Comparison of ENCODE assay signal across 18 cellular contexts in the genomic region with DNA sequence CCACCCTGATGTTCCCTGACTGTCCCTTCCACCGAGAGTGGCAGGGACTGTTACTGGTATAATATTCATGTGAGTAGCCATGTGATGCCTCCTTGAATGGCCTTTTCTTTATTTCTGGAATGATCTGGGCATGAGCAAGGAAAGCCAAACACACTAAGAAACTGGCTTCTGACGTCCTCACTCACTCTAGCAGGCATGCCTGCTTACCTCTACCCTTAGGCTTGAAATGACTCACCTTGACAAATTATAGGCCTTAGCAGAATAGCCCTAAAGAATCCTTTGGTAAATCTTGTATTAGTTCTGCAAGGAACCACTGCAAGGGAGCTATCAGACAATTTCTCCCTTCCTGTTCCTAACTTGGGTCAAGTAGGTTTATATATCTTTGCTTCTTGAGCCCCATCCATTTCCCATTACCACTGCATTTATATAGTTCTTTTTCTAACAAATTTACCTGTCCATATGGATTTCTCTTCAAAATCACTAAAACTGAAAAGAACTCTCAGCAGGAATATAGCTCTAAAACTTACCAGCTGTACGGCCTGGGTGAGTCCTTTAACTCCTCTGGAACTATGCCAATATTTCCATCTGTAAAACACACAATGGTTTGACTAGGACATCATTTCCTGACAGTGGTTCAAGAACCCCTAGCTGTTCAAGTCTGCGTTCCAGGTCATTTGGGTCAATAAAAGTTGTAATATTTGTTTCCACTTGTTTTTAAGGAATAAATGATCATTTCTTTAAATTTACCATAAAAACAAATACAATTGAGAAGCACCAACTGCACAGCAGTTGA. TPM values are rescaled to one million over a fixed set of nuclear protein-coding genes. Genes with fewer than 3 reads are reported as not detected.
DNase-seq lines count a peak whose midpoint lies in the region; ATAC-seq and TF ChIP-seq lines count a peak whose summit lies in the region.
"Had no signal": no experiment of that assay in that cellular context is flagged by ENCODE, and none has a peak within 500 bp of the region (broad histone marks: within the 10 kb centered on the region; RNA-seq: fewer than 3 reads in every experiment).

No MANE protein-coding gene starts in this region.

- H3K79me2 ChIP-seq in PC-3 (ENCODE audit: low read length) = no peaks in the 10 kb centered on the region

- H3K27me3 Mint-ChIP-seq in osteocyte (ENCODE audit: unreplicated experiment) (peaks cover 9% of the 10 kb centered on the region), CD14-positive monocyte (ENCODE audit: low read depth in 3 of 3) (peaks cover 0 to 8% (median 4%) of the 10 kb centered on the region in 3 donors)

- no peak overlapping the region for H2AFZ ChIP-seq in PC-3 (ENCODE audit: low read length)

- intact Hi-C loops in PC-3 (cut with micrococcal nuclease) = no loop called here
- intact Hi-C loops in CD14-positive monocyte (cut with micrococcal nuclease) = no loop called here

- H3K9me3 ChIP-seq in PC-3 (ENCODE audit: low read length) = no peaks in the 10 kb centered on the region
- H3K9me3 ChIP-seq: left lung, thoracic aorta had no signal

- H3K36me3 ChIP-seq in PC-3 (ENCODE audit: low read depth, low read length) = no peaks in the 10 kb centered on the region
- H3K36me3 ChIP-seq: left lung, thoracic aorta had no signal

- no peaks in the 10 kb centered on the region for H3F3A ChIP-seq in PC-3 (ENCODE audit: low read length, unreplicated experiment)

- H3K27ac ChIP-seq in PC-3 (ENCODE audit: low read length) (no peak overlapping the region), epithelial cell of prostate (peak overlapping the region; percentile 28)
- H3K27ac ChIP-seq: coronary artery, left lung, thoracic aorta had no signal

- DNase-seq in PC-3 (peak; percentile 72), epithelial cell of prostate (ENCODE audit: low read depth, low spot score) (peak; percentile 51), nucleus accumbens (lab: John Stamatoyannopoulos, UW) (no peak), osteocyte (ENCODE audit: extremely low spot score, unreplicated experiment) (no peak), midbrain (lab: John Stamatoyannopoulos, UW) (no peak), CD14-positive monocyte (ENCODE audit: low spot score) (no peak)
- DNase-seq: activated CD8-positive, alpha-beta T cell treated with anti-CD3 and anti-CD28 coated beads, Interleukin-2, amount 10 ng/mL, durations not matched to agents 7 days and 5 days; hypothalamus; naive thymus-derived CD8-positive, alpha-beta T cell; NCI-H1092 treated with DMSO at 0.1 percent for 48 hours; retina had no signal

- TF ChIP-seq CTCF in PC-3 (conservative IDR thresholded peaks at IDR 0.05; ENCODE audit: low read depth, low read length) (no peak), osteocyte (IDR thresholded peaks at IDR 0.05) (no peak), CD14-positive monocyte (IDR thresholded peaks at IDR 0.05) (no peak)

- no peak overlapping the region for H3K4me2 ChIP-seq in PC-3 (ENCODE audit: low read length)

- no peaks in the 10 kb centered on the region for H3K9me3 Mint-ChIP-seq in osteocyte (ENCODE audit: unreplicated experiment)
- no peaks in the 10 kb centered on the region for H3K9me3 Mint-ChIP-seq in CD14-positive monocyte
- H3K9me3 Mint-ChIP-seq: activated T-helper 2 cell treated with anti-CD3 and anti-CD28 coated beads, Interferon-gamma antibody, Interleukin-2, Interleukin-4, amounts not matched to agents 10 μg/mL and 5 μg/mL and 100 μg/mL, durations not matched to agents 14 hours and 24 hours and 36 hours; naive thymus-derived CD8-positive, alpha-beta T cell had no signal

- no peaks in the 10 kb centered on the region for H3K36me3 Mint-ChIP-seq in osteocyte (ENCODE audit: unreplicated experiment)
- H3K36me3 Mint-ChIP-seq in CD14-positive monocyte = no peaks in the 10 kb centered on the region
- H3K36me3 Mint-ChIP-seq: naive thymus-derived CD8-positive, alpha-beta T cell had no signal

- no peak overlapping the region for H3K4me3 ChIP-seq in PC-3 (ENCODE audit: low read length)
- H3K4me3 ChIP-seq: coronary artery, left lung, SK-N-MC, thoracic aorta had no signal

- H3K9ac ChIP-seq in PC-3 (ENCODE audit: low read length) = no peak overlapping the region

- no peaks in the 10 kb centered on the region for H4K20me1 ChIP-seq in PC-3 (ENCODE audit: low read length)

- BruUV-seq in PC-3 (replicated peaks; lab: Mats Ljungman, UMichigan) = no TSS peak

- no peak overlapping the region for H3K27ac Mint-ChIP-seq in osteocyte (ENCODE audit: unreplicated experiment)
- no peak overlapping the region for H3K27ac Mint-ChIP-seq in CD14-positive monocyte
- H3K27ac Mint-ChIP-seq: activated CD8-positive, alpha-beta T cell treated with anti-CD3 and anti-CD28 coated beads, Interleukin-2, amount 10 ng/mL, durations not matched to agents 7 days and 5 days; activated T-helper 2 cell treated with anti-CD3 and anti-CD28 coated beads, Interferon-gamma antibody, Interleukin-2, Interleukin-4, amounts not matched to agents 10 μg/mL and 5 μg/mL and 100 μg/mL, durations not matched to agents 14 hours and 24 hours and 36 hours; naive thymus-derived CD8-positive, alpha-beta T cell had no signal

- H3K27me3 ChIP-seq in PC-3 (ENCODE audit: low read length) = no peaks in the 10 kb centered on the region
- H3K27me3 ChIP-seq: left lung had no signal

- POLR2A ChIA-PET in PC-3 (lab: Charles Lee; ENCODE audit: unreplicated experiment) = no interaction called here

- H3K9me2 ChIP-seq in PC-3 (replicated peaks; ENCODE audit: low read length) = no peaks in the 10 kb centered on the region

- ATAC-seq in GM18519 (IDR thresholded peaks at IDR 0.05; ENCODE audit: low FRiP score, unreplicated experiment) (peak; percentile 39), HG03442 (IDR thresholded peaks at IDR 0.05; ENCODE audit: unreplicated experiment) (peak; percentile 50), PC-3 (peak; percentile 93)
- ATAC-seq: activated CD8-positive, alpha-beta T cell treated with anti-CD3 and anti-CD28 coated beads, Interleukin-2, amount 10 ng/mL, durations not matched to agents 7 days and 5 days; left lung; naive thymus-derived CD8-positive, alpha-beta T cell had no signal

- peaks cover 7% of the 10 kb centered on the region for H3K4me1 Mint-ChIP-seq in osteocyte (ENCODE audit: unreplicated experiment)
- H3K4me1 Mint-ChIP-seq in CD14-positive monocyte = peaks cover 11% of the 10 kb centered on the region

- H3K4me3 Mint-ChIP-seq in osteocyte (ENCODE audit: unreplicated experiment) = no peak overlapping the region
- H3K4me3 Mint-ChIP-seq in CD14-positive monocyte = no peak overlapping the region
- H3K4me3 Mint-ChIP-seq: activated CD8-positive, alpha-beta T cell treated with anti-CD3 and anti-CD28 coated beads, Interleukin-2, amount 10 ng/mL, durations not matched to agents 7 days and 5 days; naive thymus-derived CD8-positive, alpha-beta T cell had no signal

- CTCF ChIA-PET in PC-3 (lab: Charles Lee) = no interaction called here

- no peaks in the 10 kb centered on the region for H3K4me1 ChIP-seq in PC-3 (ENCODE audit: insufficient read depth, low read length)
- H3K4me1 ChIP-seq: left lung had no signal

RNA-seq across cellular contexts. Expression of a gene that starts 13.0 kb away (rescaled TPM):
- total RNA-seq in PC-3 (2014; rRNA removed) (42.7 and 46.9 TPM in 2 replicates), osteocyte (56.5 and 64.7 TPM in 2 replicates)
- polyA plus RNA-seq in CD14-positive monocyte = 10 to 100 TPM; 37.3 to 49.2 TPM

RNA-seq across cellular contexts. Expression of a gene that starts 31.0 kb away (rescaled TPM):
- total RNA-seq in PC-3 (2014; rRNA removed) (not detected in 2 replicates), osteocyte (not detected in 2 replicates)
- polyA plus RNA-seq in CD14-positive monocyte = not detected
- total RNA-seq: activated CD8-positive, alpha-beta T cell treated with anti-CD3 and anti-CD28 coated beads, Interleukin-2, amount 10 ng/mL, durations not matched to agents 7 days and 5 days; activated T-helper 2 cell treated with anti-CD3 and anti-CD28 coated beads, Interferon-gamma antibody, Interleukin-2, Interleukin-4, amounts not matched to agents 10 μg/mL and 5 μg/mL and 100 μg/mL, durations not matched to agents 14 hours and 24 hours and 36 hours; left lung; naive thymus-derived CD8-positive, alpha-beta T cell; thoracic aorta had no signal

RNA-seq across cellular contexts. Expression of a gene that starts 36.2 kb away (rescaled TPM):
- total RNA-seq in PC-3 (2014; rRNA removed) = 0.04 and 0.06 TPM in 2 replicates
- total RNA-seq in osteocyte = 0.26 and 0.32 TPM in 2 replicates
- not detected for polyA plus RNA-seq in CD14-positive monocyte
- total RNA-seq: activated CD8-positive, alpha-beta T cell treated with anti-CD3 and anti-CD28 coated beads, Interleukin-2, amount 10 ng/mL, durations not matched to agents 7 days and 5 days had no signal

Comparison
In these comparisons a context has a peak if more than half of its experiments do, and no peak if none do; other contexts are left out.
1. ATAC-seq: peak in every context shown above with its lines; median percentile 93 in PC-3; 50 in HG03442; 39 in GM18519.
2. DNase-seq: peak in PC-3 (single experiment) and epithelial cell of prostate (single experiment); none in nucleus accumbens (0 of 56), osteocyte (single experiment), midbrain (single experiment) and CD14-positive monocyte (single experiment).